Comparison of ENCODE assay signal across 26 cellular contexts in genomic region chr2:72779495-72779894, GRCh38.
"Had no signal": no experiment of that assay in that cellular context is flagged by ENCODE, and none has a peak within 500 bp of the region (broad histone marks: within the 10 kb centered on the region; RNA-seq: fewer than 3 reads in every experiment).

No MANE protein-coding gene starts in this region.

- DNase-seq: islet precursor cell; lower lobe of right lung; mammary epithelial cell; mesenchymal stem cell; naive B cell; natural killer cell; nephron progenitor cell; occipital lobe; psoas muscle; stimulated activated CD4-positive, alpha-beta T cell treated with anti-CD3 and anti-CD28 coated beads, Interleukin-12 subunit alpha, Interleukin-12 subunit beta, amount 100 ng/mL, for 4 hours; stimulated activated CD4-positive, alpha-beta T cell treated with anti-CD3 and anti-CD28 coated beads, Interleukin-15, amount 100 ng/mL, for 24 hours; stimulated activated CD4-positive, alpha-beta T cell treated with anti-CD3 and anti-CD28 coated beads, Interleukin-2, amount 100 ng/mL, for 24 hours; stimulated activated CD4-positive, alpha-beta T cell treated with anti-CD3 and anti-CD28 coated beads, Interleukin-4, amount 100 ng/mL, for 1 hour; stimulated activated naive B cell treated with anti-CD40 and anti-IgM and Interleukin-4, amounts not matched to agents 10 μg/mL and 1 μg/mL and 100 μg/mL, for 72 hours; stimulated activated naive CD8-positive, alpha-beta T cell treated with anti-CD3 and anti-CD28 coated beads, Interleukin-15, Interleukin-2, amounts not matched to agents 100 U/mL and 50 U/mL, for 24 hours; stomach; testis; thyroid gland; transverse colon; upper lobe of left lung had no signal

- H3K36me3 ChIP-seq: lower lobe of right lung, neural progenitor cell, neutrophil, stomach, thyroid gland, upper lobe of left lung, vagina had no signal

- H3K4me3 ChIP-seq: lower lobe of right lung, neural progenitor cell, psoas muscle, skin epidermis, stomach, testis, thyroid gland, transverse colon, upper lobe of left lung, vagina had no signal

- H3K9me3 ChIP-seq: lower lobe of right lung, neutrophil, stomach, testis, thyroid gland, transverse colon, upper lobe of left lung, vagina had no signal

- H3K27ac ChIP-seq: lower lobe of right lung, neural progenitor cell, neutrophil, parathyroid adenoma, psoas muscle, skin epidermis, stomach, testis, thyroid gland, transverse colon, upper lobe of left lung, vagina had no signal

- H3K4me1 ChIP-seq: neural progenitor cell, testis had no signal

- H3K27me3 ChIP-seq: neural progenitor cell, stomach, testis, thyroid gland, transverse colon, upper lobe of left lung, vagina had no signal

- ATAC-seq: lower lobe of right lung; natural killer cell; psoas muscle; sciatic nerve; stimulated activated naive B cell treated with anti-CD40 and anti-IgM and Interleukin-4, amounts not matched to agents 10 μg/mL and 1 μg/mL and 100 μg/mL, for 72 hours; stimulated activated naive CD8-positive, alpha-beta T cell treated with anti-CD3 and anti-CD28 coated beads, Interleukin-15, Interleukin-2, amounts not matched to agents 100 U/mL and 50 U/mL, for 24 hours had no signal

- H3K9ac ChIP-seq: neural progenitor cell, parathyroid adenoma had no signal
